Comparison of ENCODE assay signal across 9 cellular contexts in the genomic region with DNA sequence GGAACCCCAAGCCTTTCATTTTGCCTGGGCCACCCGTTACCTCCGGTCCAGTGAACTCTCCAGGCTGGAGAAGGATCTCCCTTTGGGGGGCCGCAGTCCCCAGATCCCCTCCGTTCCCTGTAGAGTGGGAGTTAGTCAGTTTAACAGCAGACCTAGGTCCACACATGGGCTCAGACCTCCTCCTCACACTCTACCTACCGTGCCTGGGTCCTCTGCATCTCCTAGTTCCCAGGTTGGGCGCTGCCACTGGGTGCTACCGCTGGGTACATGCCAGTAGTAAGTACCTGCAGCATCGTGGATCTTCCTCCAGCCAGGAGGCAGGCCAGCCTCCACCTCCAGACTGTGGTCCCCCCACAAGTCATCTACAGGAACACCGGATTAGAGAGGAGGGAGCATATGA. TPM values are rescaled to one million over a fixed set of nuclear protein-coding genes. Genes with fewer than 3 reads are reported as not detected.
A peak's percentile ranks its signal among the peaks of the same experiment; 100 is the strongest.
DNase-seq lines count a peak whose midpoint lies in the region; ATAC-seq and TF ChIP-seq lines count a peak whose summit lies in the region.
"Had no signal": no experiment of that assay in that cellular context is flagged by ENCODE, and none has a peak within 500 bp of the region (broad histone marks: within the 10 kb centered on the region; RNA-seq: fewer than 3 reads in every experiment).

No MANE protein-coding gene starts in this region.

- H3K9me3 ChIP-seq in HUES64 (ENCODE audit: insufficient read depth, low read depth, low read length) (no peaks in the 10 kb centered on the region), muscle layer of duodenum (ENCODE audit: control insufficient read depth in 1 of 2, low read length in 2 of 2) (no peaks in the 10 kb centered on the region)

- peaks cover 5% of the 10 kb centered on the region; the same call in 1 of the 2 replicates for H3K4me1 ChIP-seq in HUES64 (ENCODE audit: insufficient read depth, low read length)
- H3K4me1 ChIP-seq in muscle layer of duodenum (ENCODE audit: control insufficient read depth in 1 of 2, insufficient read depth in 2 of 2, low read length in 2 of 2), result peaks cover 20 to 54% of the 10 kb centered on the region in 2 donors

- POLR2A ChIA-PET in AG04449 (lab: Yijun Ruan, JAX), result interaction anchor here (0.5 to 1.2 kb wide), 6 partner anchors 9 to 1102 kb away, joined by 3 to 11 read pairs (median 3); partner anchors contain the start of genes EIF4EBP3 and WDR55

- H3K27ac ChIP-seq in HUES64 (ENCODE audit: low read depth, low read length) (no peak overlapping the region), muscle layer of duodenum (ENCODE audit: low read length) (peak overlapping the region; percentile 98)

- peak overlapping the region; percentile 69 for H3K9ac ChIP-seq in HUES64 (ENCODE audit: low read depth, low read length)

- DNase-seq in AG04449 (ENCODE audit: low read depth, low spot score) (no peak), cardiac fibroblast (ENCODE audit: low read depth in 2 of 2) (no peak), SIG-M5 (lab: John Stamatoyannopoulos, UW) (no peak), GM19240 (ENCODE audit: insufficient read length, low spot score) (no peak)
- DNase-seq: activated CD4-positive, alpha-beta T cell treated with anti-CD3 and anti-CD28 coated beads for 48 hours had no signal

- WGBS in HUES64, result 88% methylated on average over 8 of the region's 9 CpGs

- H3K36me3 ChIP-seq in HUES64 (ENCODE audit: insufficient read depth, low read length) (peaks cover 24% of the 10 kb centered on the region), muscle layer of duodenum (ENCODE audit: control insufficient read depth in 1 of 2, insufficient read depth in 2 of 2, low read length in 2 of 2) (peaks cover 30 to 45% of the 10 kb centered on the region in 2 donors)

- no peak for TF ChIP-seq CTCF in AG04449 (IDR thresholded peaks at IDR 0.05; ENCODE audit: insufficient read depth, low read length, missing control alignments)
- TF ChIP-seq CTCF in cardiac fibroblast (IDR thresholded peaks at IDR 0.05; ENCODE audit: low read depth, low read length), result no peak

- no peak for ATAC-seq in HG03039 (IDR thresholded peaks at IDR 0.05; ENCODE audit: unreplicated experiment)
- ATAC-seq in HG02798 (IDR thresholded peaks at IDR 0.05; ENCODE audit: poor library complexity, unreplicated experiment), result no peak

- CTCF ChIA-PET in AG04449 (lab: Yijun Ruan, JAX), result interaction anchor here (2.9 to 3.2 kb wide), 3 partner anchors 15 to 76 kb away, joined by 12 to 19 read pairs (median 13); partner anchors contain the start of genes EIF4EBP3 and TMCO6

- peak overlapping the region; percentile 96 for H3K4me3 ChIP-seq in AG04449 (ENCODE audit: low read depth, low read length)
- peak overlapping the region; percentile 93 for H3K4me3 ChIP-seq in HUES64 (ENCODE audit: low read length)
- H3K4me3 ChIP-seq in cardiac fibroblast (replicated peaks in 1 of 2; ENCODE audit: low read depth in 2 of 2, low read length in 2 of 2), result peak overlapping the region; percentile 90 to 95
- peak overlapping the region; percentile 66 to 93 for H3K4me3 ChIP-seq in muscle layer of duodenum (ENCODE audit: low read depth in 1 of 2, low read length in 2 of 2)

- H3K27me3 ChIP-seq in HUES64 (ENCODE audit: insufficient read depth, low read length) (no peaks in the 10 kb centered on the region), muscle layer of duodenum (ENCODE audit: low read depth, low read length) (no peaks in the 10 kb centered on the region)

RNA-seq across cellular contexts. Expression of gene APBB3, which starts 0.8 kb away (rescaled TPM):
- polyA plus RNA-seq in HUES64 (2013, experiment 1 of 2), result 8.3 TPM
- 7.0 TPM for polyA plus RNA-seq in HUES64 (2013, experiment 2 of 2)

RNA-seq across cellular contexts. Expression of gene SLC35A4, which starts 1.1 kb away (rescaled TPM):
- polyA plus RNA-seq in HUES64 (2013, experiment 1 of 2), result 65.3 TPM
- 60.4 TPM for polyA plus RNA-seq in HUES64 (2013, experiment 2 of 2)

RNA-seq across cellular contexts. Expression of gene SRA1, which starts 6.3 kb away (rescaled TPM):
- polyA plus RNA-seq in HUES64 (2013, experiment 1 of 2), result 28.7 TPM
- polyA plus RNA-seq in HUES64 (2013, experiment 2 of 2), result 25.5 TPM

RNA-seq across cellular contexts. Expression of gene EIF4EBP3, which starts 16.1 kb away (rescaled TPM):
- 7.1 TPM for polyA plus RNA-seq in HUES64 (2013, experiment 1 of 2)
- polyA plus RNA-seq in HUES64 (2013, experiment 2 of 2), result 3.9 TPM
